Comparison of ENCODE assay signal across 8 cellular contexts in the genomic region with DNA sequence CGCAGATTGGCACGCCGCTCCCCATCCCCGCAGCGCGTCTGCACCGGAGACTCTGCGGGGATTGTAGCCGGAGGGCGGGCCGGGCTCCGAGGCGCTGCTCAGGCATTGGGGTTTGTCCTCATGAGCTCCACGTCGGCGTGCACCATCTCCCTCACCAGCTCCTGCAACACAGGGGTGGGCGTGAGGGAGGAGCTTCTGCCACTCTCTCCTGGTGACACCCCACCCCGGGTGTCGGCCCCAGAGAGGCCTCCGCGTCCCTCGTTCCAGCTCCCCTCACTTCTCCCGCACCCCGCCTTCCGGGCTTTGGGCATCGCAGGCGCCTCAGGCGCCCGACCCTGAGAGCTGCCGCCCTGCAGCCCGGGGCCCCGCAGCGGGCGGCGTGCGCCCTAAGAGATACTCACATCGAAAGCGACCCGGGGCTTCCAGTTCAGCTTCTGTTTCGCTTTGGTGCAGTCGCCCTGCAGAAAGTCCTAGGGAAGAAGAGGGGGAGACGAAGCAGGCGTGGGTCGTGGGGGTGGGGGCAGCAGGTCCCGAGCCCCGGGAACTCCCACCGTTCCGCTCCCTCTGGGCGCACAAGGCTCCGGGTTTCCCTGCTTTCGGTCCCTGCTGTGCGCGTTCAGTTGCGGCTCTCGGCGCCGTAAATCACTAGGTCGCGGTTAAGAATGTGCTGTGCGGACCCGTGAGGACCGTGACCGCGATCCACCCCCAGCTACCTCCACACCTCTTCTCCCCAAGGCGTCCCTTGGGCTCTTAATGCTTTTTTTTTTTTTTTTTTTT. TPM values are rescaled to one million over a fixed set of nuclear protein-coding genes. Genes with fewer than 3 reads are reported as not detected.
DNase-seq lines count a peak whose midpoint lies in the region; ATAC-seq and TF ChIP-seq lines count a peak whose summit lies in the region.

No MANE protein-coding gene starts in this region.

- no peaks in the 10 kb centered on the region; the same call in 1 of the 2 replicates for H3K9me3 ChIP-seq in ES-I3 (ENCODE audit: control insufficient read depth, insufficient read depth, low read length)
- H3K9me3 ChIP-seq in MG63: no peaks in the 10 kb centered on the region

- H3K4me3 ChIP-seq in MG63: peak overlapping the region; percentile 55

- H3K4me3 Mint-ChIP-seq in neural crest cell: peak overlapping the region; percentile 13

- no peak for TF ChIP-seq CTCF in neural crest cell (conservative IDR thresholded peaks at IDR 0.05)

- H3K9me3 Mint-ChIP-seq in neural crest cell: no peaks in the 10 kb centered on the region

- H3K27ac Mint-ChIP-seq in neural crest cell (ENCODE audit: unreplicated experiment): no peak overlapping the region

- no peaks in the 10 kb centered on the region for H3K36me3 Mint-ChIP-seq in neural crest cell (ENCODE audit: low read depth)

- peaks cover 11% of the 10 kb centered on the region for H3K4me1 ChIP-seq in ES-I3 (ENCODE audit: insufficient read depth, low read length)

- H3K27me3 ChIP-seq in MG63: no peaks in the 10 kb centered on the region

- H3K27me3 Mint-ChIP-seq in neural crest cell (ENCODE audit: low read depth): peaks cover 97% of the 10 kb centered on the region

- ATAC-seq in esophagus mucosa (peak; percentile 20), GM18907 (IDR thresholded peaks at IDR 0.05; ENCODE audit: unreplicated experiment) (no peak), GM19452 (IDR thresholded peaks at IDR 0.05; ENCODE audit: unreplicated experiment) (no peak), GM21737 (IDR thresholded peaks at IDR 0.05; ENCODE audit: unreplicated experiment) (no peak)

- H3K9ac ChIP-seq in ES-I3 (ENCODE audit: low read depth, low read length): peak overlapping the region; percentile 47; the same call in 1 of the 2 replicates

- H3K36me3 ChIP-seq in ES-I3 (ENCODE audit: insufficient read depth, low read length): no peaks in the 10 kb centered on the region
- H3K36me3 ChIP-seq in MG63: no peaks in the 10 kb centered on the region

- peaks cover 23% of the 10 kb centered on the region for H3K4me1 Mint-ChIP-seq in neural crest cell

- peak; percentile 25 for DNase-seq in MG63
- no peak for DNase-seq in neural crest cell (ENCODE audit: low read depth, low spot score)
- no peak for DNase-seq in NCI-H2171 (lab: John Stamatoyannopoulos, UW)

RNA-seq across cellular contexts. Expression of a gene that starts 14.5 kb away (rescaled TPM):
- total RNA-seq in MG63 (2014; rRNA removed; shearing (Covaris generic); ENCODE audit: low replicate concordance): 2.2 and 5.5 TPM in 2 replicates
- 6.5 TPM for total RNA-seq in esophagus mucosa
- 1.7 and 1.8 TPM in 2 replicates for total RNA-seq in neural crest cell
